ENCODE assay signal across 20 cellular contexts in the genomic region with DNA sequence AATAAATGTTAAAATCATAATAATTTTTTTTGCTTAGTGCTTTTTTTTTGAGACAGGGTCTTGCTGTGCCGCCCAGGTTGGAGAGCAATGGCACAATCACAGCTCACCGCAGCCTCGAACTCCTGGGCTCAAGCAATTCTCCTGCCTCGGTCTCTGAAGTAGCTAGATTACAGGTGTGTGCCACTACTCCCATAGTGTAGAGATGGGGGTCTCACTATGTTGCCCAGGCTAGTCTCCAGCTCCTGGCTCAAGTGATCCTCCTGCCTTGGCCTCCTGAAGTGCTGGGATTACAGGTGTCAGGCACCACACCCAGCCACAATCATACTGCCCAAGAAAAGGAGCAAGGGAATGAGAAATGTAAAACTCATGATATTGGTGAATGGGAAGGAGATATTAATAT. TPM values are rescaled to one million over a fixed set of nuclear protein-coding genes. Genes with fewer than 3 reads are reported as not detected.
A peak's percentile ranks its signal among the peaks of the same experiment; 100 is the strongest.
DNase-seq lines count a peak whose midpoint lies in the region; ATAC-seq and TF ChIP-seq lines count a peak whose summit lies in the region.
"Had no signal": no experiment of that assay in that cellular context is flagged by ENCODE, and none has a peak within 500 bp of the region (broad histone marks: within the 10 kb centered on the region; RNA-seq: fewer than 3 reads in every experiment).

No MANE protein-coding gene starts in this region.

- no peak overlapping the region for H2BK5ac ChIP-seq in mesenchymal stem cell (ENCODE audit: low read depth, low read length, poor library complexity, severe bottlenecking)

- H3K36me3 Mint-ChIP-seq in activated naive CD4-positive, alpha-beta T cell treated with anti-CD3 and anti-CD28 coated beads, Interleukin-2, amount 10 ng/mL, durations not matched to agents 7 days and 5 days, result peaks cover 37% of the 10 kb centered on the region
- H3K36me3 Mint-ChIP-seq in activated T-helper 17 cell treated with anti-CD3 and anti-CD28 coated beads, Interleukin-2, amount 50 U/mL, for 72 hours (ENCODE audit: low read depth), result peaks cover 98% of the 10 kb centered on the region

- H3K14ac ChIP-seq in mesenchymal stem cell (ENCODE audit: low read length in 2 of 2), result no peak overlapping the region

- no peaks in the 10 kb centered on the region for H3K27me3 Mint-ChIP-seq in activated naive CD4-positive, alpha-beta T cell treated with anti-CD3 and anti-CD28 coated beads, Interleukin-2, amount 10 ng/mL, durations not matched to agents 7 days and 5 days
- no peaks in the 10 kb centered on the region for H3K27me3 Mint-ChIP-seq in activated T-helper 17 cell treated with anti-CD3 and anti-CD28 coated beads, Interleukin-2, amount 50 U/mL, for 72 hours
- H3K27me3 Mint-ChIP-seq: CD4-positive, CD25-positive, alpha-beta regulatory T cell had no signal

- H3K79me1 ChIP-seq in mesenchymal stem cell (replicated peaks; ENCODE audit: low read length, poor library complexity, severe bottlenecking), result peaks cover 31% of the 10 kb centered on the region

- no peak overlapping the region for H2BK120ac ChIP-seq in mesenchymal stem cell (ENCODE audit: low read depth, low read length)

- H3K4me2 ChIP-seq in mesenchymal stem cell (ENCODE audit: low read length, poor library complexity, severe bottlenecking), result no peak overlapping the region
- H3K4me2 ChIP-seq: GM23338, KMS-11, PC-9 had no signal

- no peak overlapping the region for H2AFZ ChIP-seq in mesenchymal stem cell (ENCODE audit: low read depth, low read length)
- H2AFZ ChIP-seq: GM23338, PC-9 had no signal

- H2BK15ac ChIP-seq in mesenchymal stem cell (ENCODE audit: low read depth, poor library complexity, severe bottlenecking), result no peak overlapping the region

- H3K23ac ChIP-seq in mesenchymal stem cell (ENCODE audit: low read length in 2 of 2), result no peak overlapping the region

- no peak for DNase-seq in activated naive CD4-positive, alpha-beta T cell treated with anti-CD3 and anti-CD28 coated beads, Interleukin-2, amount 10 ng/mL, durations not matched to agents 7 days and 5 days
- DNase-seq in activated naive CD4-positive, alpha-beta T cell (lab: John Stamatoyannopoulos, UW), result no peak
- DNase-seq in mesenchymal stem cell (no peak), HEK293T (ENCODE audit: extremely low spot score) (no peak), NCI-H1105 treated with DMSO at 0.1 percent for 48 hours (lab: John Stamatoyannopoulos, UW) (no peak), RWPE1 (ENCODE audit: low spot score) (no peak)
- DNase-seq: ACHN; Calu3; CD4-positive, CD25-positive, alpha-beta regulatory T cell; DMS79; MM.1S; NCI-H1417; NCI-H1930; NCI-H2171; NCI-H774; PC-9 had no signal

- POLR2A ChIA-PET in HEK293T (lab: Yijun Ruan, JAX) (no interaction called here), RWPE1 (lab: Yijun Ruan, JAX; ENCODE audit: low non-redundant PET) (interaction anchor here (0.6 kb wide), 1 partner anchor 16 kb away, joined by 3 read pairs; no protein-coding TSS in a partner anchor)

- CTCF ChIA-PET in activated naive CD4-positive, alpha-beta T cell treated with anti-CD3 and anti-CD28 coated beads, Interleukin-2, amount 10 ng/mL, durations not matched to agents 7 days and 5 days (lab: Charles Lee), result interaction anchor here (0.8 to 7.1 kb wide), 5 partner anchors 12 to 167 kb away, joined by 4 to 80 read pairs (median 38); no protein-coding TSS in a partner anchor
- CTCF ChIA-PET in HEK293T (lab: Yijun Ruan, JAX), result interaction anchor here (0.6 kb wide), 1 partner anchor 91 kb away, joined by 6 read pairs; no protein-coding TSS in a partner anchor
- CTCF ChIA-PET in RWPE1 (lab: Yijun Ruan, JAX), result interaction anchor here (0.6 to 0.9 kb wide), 2 partner anchors 55 to 139 kb away, joined by 3 to 5 read pairs; no protein-coding TSS in a partner anchor

- H3K18ac ChIP-seq in mesenchymal stem cell (ENCODE audit: low read depth in 1 of 2, low read length in 2 of 2), result no peak overlapping the region

- no peaks in the 10 kb centered on the region for H3K9me3 ChIP-seq in mesenchymal stem cell (ENCODE audit: control insufficient read depth, low read length)

- peaks cover 38 to 41% of the 10 kb centered on the region in 2 experiments for H3K36me3 ChIP-seq in mesenchymal stem cell (ENCODE audit: control insufficient read depth in 1 of 2, insufficient read depth in 2 of 2, low read depth in 1 of 2, low read length in 2 of 2)

- H3K27ac ChIP-seq in mesenchymal stem cell (ENCODE audit: low read length, poor library complexity, severe bottlenecking), result no peak overlapping the region
- H3K27ac ChIP-seq in RWPE1, result no peak overlapping the region
- H3K27ac ChIP-seq: KMS-11, PC-9 had no signal

- no peaks in the 10 kb centered on the region for H3K9me3 Mint-ChIP-seq in activated naive CD4-positive, alpha-beta T cell treated with anti-CD3 and anti-CD28 coated beads, Interleukin-2, amount 10 ng/mL, durations not matched to agents 7 days and 5 days
- H3K9me3 Mint-ChIP-seq in activated T-helper 17 cell treated with anti-CD3 and anti-CD28 coated beads, Interleukin-2, amount 50 U/mL, for 72 hours, result no peaks in the 10 kb centered on the region
- H3K9me3 Mint-ChIP-seq: CD4-positive, CD25-positive, alpha-beta regulatory T cell had no signal

- H3K4me1 ChIP-seq in mesenchymal stem cell (ENCODE audit: control insufficient read depth, insufficient read depth, low read depth, low read length), result peaks cover 13% of the 10 kb centered on the region

- H3K4me3 ChIP-seq in mesenchymal stem cell (ENCODE audit: insufficient read depth in 1 of 2, low read depth in 1 of 2, low read length in 2 of 2), result no peak overlapping the region
- H3K4me3 ChIP-seq: GM23338, PC-9 had no signal

- H4K8ac ChIP-seq in mesenchymal stem cell (ENCODE audit: low read length), result no peak overlapping the region

- no peak overlapping the region for H2BK12ac ChIP-seq in mesenchymal stem cell (ENCODE audit: low read length in 2 of 2)

- no peak overlapping the region for H4K91ac ChIP-seq in mesenchymal stem cell (ENCODE audit: low read length)

- H3K27me3 ChIP-seq in mesenchymal stem cell (ENCODE audit: control insufficient read depth in 1 of 2, insufficient read depth in 1 of 2, low read length in 2 of 2), result no peaks in the 10 kb centered on the region

- no peak overlapping the region for H3K4ac ChIP-seq in mesenchymal stem cell (ENCODE audit: low read depth in 1 of 2, low read length in 2 of 2)

- H3K9ac ChIP-seq in mesenchymal stem cell (ENCODE audit: low read length), result peak overlapping the region; percentile 86
- H3K9ac ChIP-seq: KMS-11 had no signal

- WGBS in mesenchymal stem cell, result 100% methylated on average over 4 of the region's 4 CpGs

- H2AK5ac ChIP-seq in mesenchymal stem cell (ENCODE audit: low read length, severe bottlenecking), result no peak overlapping the region

- H3K4me1 Mint-ChIP-seq in activated naive CD4-positive, alpha-beta T cell treated with anti-CD3 and anti-CD28 coated beads, Interleukin-2, amount 10 ng/mL, durations not matched to agents 7 days and 5 days, result peaks cover 39% of the 10 kb centered on the region
- peaks cover 35% of the 10 kb centered on the region for H3K4me1 Mint-ChIP-seq in activated T-helper 17 cell treated with anti-CD3 and anti-CD28 coated beads, Interleukin-2, amount 50 U/mL, for 72 hours

- no peak for ATAC-seq in activated T-helper 17 cell treated with anti-CD3 and anti-CD28 coated beads, Interleukin-2, amount 50 U/mL, for 72 hours (replicated peaks)
- ATAC-seq: GM23338, Right ventricle myocardium inferior had no signal

- no peak overlapping the region for H3K4me3 Mint-ChIP-seq in activated naive CD4-positive, alpha-beta T cell treated with anti-CD3 and anti-CD28 coated beads, Interleukin-2, amount 10 ng/mL, durations not matched to agents 7 days and 5 days
- no peak overlapping the region for H3K4me3 Mint-ChIP-seq in activated T-helper 17 cell treated with anti-CD3 and anti-CD28 coated beads, Interleukin-2, amount 50 U/mL, for 72 hours
- H3K4me3 Mint-ChIP-seq: GM23338 had no signal

- TF ChIP-seq CTCF in RWPE1 (conservative IDR thresholded peaks at IDR 0.05; ENCODE audit: low read depth), result no peak

- peak overlapping the region; percentile 73 for H3K27ac Mint-ChIP-seq in activated naive CD4-positive, alpha-beta T cell treated with anti-CD3 and anti-CD28 coated beads, Interleukin-2, amount 10 ng/mL, durations not matched to agents 7 days and 5 days
- H3K27ac Mint-ChIP-seq in activated T-helper 17 cell treated with anti-CD3 and anti-CD28 coated beads, Interleukin-2, amount 50 U/mL, for 72 hours, result peak overlapping the region; percentile 30
- H3K27ac Mint-ChIP-seq: GM23338 had no signal

TF ChIP-seq in HEK293T, 16 proteins besides CTCF, POLR2A, EP300 and RAD21:
- TF ChIP-seq FOXK2 (IDR thresholded peaks at IDR 0.05) (no peak), FOXM1 (IDR thresholded peaks at IDR 0.05; ENCODE audit: borderline replicate concordance) (no peak), FOXA1 (IDR thresholded peaks at IDR 0.05) (no peak), SP1 (IDR thresholded peaks at IDR 0.05) (no peak), SUZ12 (IDR thresholded peaks at IDR 0.05) (no peak), TARDBP (IDR thresholded peaks at IDR 0.05) (no peak), ELF4 (IDR thresholded peaks at IDR 0.05) (no peak), CTBP1 (IDR thresholded peaks at IDR 0.05; ENCODE audit: borderline replicate concordance) (no peak), LEF1 (IDR thresholded peaks at IDR 0.05; ENCODE audit: borderline replicate concordance) (no peak)
- TF ChIP-seq, protein P1, sequence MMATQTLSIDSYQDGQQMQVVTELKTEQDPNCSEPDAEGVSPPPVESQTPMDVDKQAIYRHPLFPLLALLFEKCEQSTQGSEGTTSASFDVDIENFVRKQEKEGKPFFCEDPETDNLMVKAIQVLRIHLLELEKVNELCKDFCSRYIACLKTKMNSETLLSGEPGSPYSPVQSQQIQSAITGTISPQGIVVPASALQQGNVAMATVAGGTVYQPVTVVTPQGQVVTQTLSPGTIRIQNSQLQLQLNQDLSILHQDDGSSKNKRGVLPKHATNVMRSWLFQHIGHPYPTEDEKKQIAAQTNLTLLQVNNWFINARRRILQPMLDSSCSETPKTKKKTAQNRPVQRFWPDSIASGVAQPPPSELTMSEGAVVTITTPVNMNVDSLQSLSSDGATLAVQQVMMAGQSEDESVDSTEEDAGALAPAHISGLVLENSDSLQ (IDR thresholded peaks at IDR 0.05), result no peak

RNA-seq across cellular contexts. Expression of a gene that starts 5.1 kb away (rescaled TPM):
- 100 to 1,000 TPM; 513 to 639 TPM for total RNA-seq in activated T-helper 17 cell treated with anti-CD3 and anti-CD28 coated beads, Interleukin-2, amount 50 U/mL, for 72 hours
- 147 TPM for polyA plus RNA-seq in mesenchymal stem cell (2013, experiment 1 of 2)
- polyA plus RNA-seq in mesenchymal stem cell (2013, experiment 2 of 2), result 134 TPM

RNA-seq across cellular contexts. Expression of a gene that starts 7.1 kb away (rescaled TPM):
- total RNA-seq in activated T-helper 17 cell treated with anti-CD3 and anti-CD28 coated beads, Interleukin-2, amount 50 U/mL, for 72 hours, result 10 to 100 TPM in 1 of 2 donors, 1 to 10 TPM in 1; 8.8 to 17.6 TPM
- polyA plus RNA-seq in mesenchymal stem cell (2013, experiment 1 of 2), result 27.9 TPM
- 27.0 TPM for polyA plus RNA-seq in mesenchymal stem cell (2013, experiment 2 of 2)
